Comparison of ENCODE assay signal across 25 cellular contexts in the genomic region with DNA sequence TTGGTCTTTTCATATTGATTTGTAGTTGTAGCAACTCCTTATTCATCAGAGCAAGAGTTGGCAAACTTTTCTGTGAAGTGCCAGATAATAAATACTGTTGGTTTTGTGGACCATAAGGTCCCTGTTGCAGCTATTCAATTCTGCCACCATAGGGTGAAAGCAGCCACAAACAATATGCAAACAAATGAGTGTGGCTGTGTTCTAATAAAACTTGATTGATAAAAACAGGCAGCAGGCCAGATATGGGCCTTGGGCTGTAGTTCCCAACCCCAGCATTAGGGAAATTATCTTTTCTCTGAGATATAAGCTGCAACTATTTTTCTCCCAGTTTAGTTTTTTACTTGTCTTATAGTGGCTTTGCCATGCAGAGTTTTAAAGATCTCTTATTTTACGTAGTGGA.
"Had no signal": no experiment of that assay in that cellular context is flagged by ENCODE, and none has a peak within 500 bp of the region (broad histone marks: within the 10 kb centered on the region; RNA-seq: fewer than 3 reads in every experiment).

No MANE protein-coding gene starts in this region.

- H3K27ac ChIP-seq: brain microvascular endothelial cell, coronary artery, dorsolateral prefrontal cortex, esophagus muscularis mucosa, foreskin keratinocyte, gastrocnemius medialis, heart left ventricle, WERI-Rb-1 had no signal

- DNase-seq: activated B cell treated with CpG ODN at 0.5 μM for 24 hours; activated CD4-positive, alpha-beta T cell treated with anti-CD3 and anti-CD28 coated beads for 48 hours; activated CD4-positive, alpha-beta T cell treated with anti-CD3 and anti-CD28 coated beads, Interleukin-2, amount 50 U/mL, for 1 hour; activated CD4-positive, alpha-beta T cell treated with anti-CD3 and anti-CD28 coated beads, Interleukin-2, amount 50 U/mL, for 48 hours; activated CD8-positive, alpha-beta memory T cell treated with anti-CD3 and anti-CD28 coated beads for 24 hours; activated CD8-positive, alpha-beta T cell treated with anti-CD3 and anti-CD28 coated beads for 36 hours; activated effector memory CD4-positive, alpha-beta T cell treated with Interleukin-2 at 50 U/mL for 16 hours; activated gamma-delta T cell treated with Interleukin-2 at 50 U/mL for 16 hours; activated naive CD4-positive, alpha-beta T cell treated with anti-CD3 and anti-CD28 coated beads, Interleukin-2, amount 50 U/mL, for 16 hours; activated naive CD4-positive, alpha-beta T cell treated with Interleukin-2 at 50 U/mL for 16 hours; activated T-cell treated with anti-CD3 and anti-CD28 coated beads, Interleukin-2, amount 50 U/mL, for 4 hours; amniotic stem cell; anterior cingulate cortex; brain microvascular endothelial cell; dorsolateral prefrontal cortex; effector memory CD4-positive, alpha-beta T cell; erythroblast; foreskin keratinocyte; gastrocnemius medialis; glutamatergic neuron; heart left ventricle; T-helper 2 cell; WERI-Rb-1 had no signal

- H3K9me3 ChIP-seq: esophagus muscularis mucosa, gastrocnemius medialis, heart left ventricle had no signal

- H3K4me3 ChIP-seq: coronary artery, dorsolateral prefrontal cortex, esophagus muscularis mucosa, gastrocnemius medialis, heart left ventricle had no signal

- H3K4me1 ChIP-seq: foreskin keratinocyte, gastrocnemius medialis, heart left ventricle had no signal

- H3K36me3 ChIP-seq: brain microvascular endothelial cell, esophagus muscularis mucosa, gastrocnemius medialis, heart left ventricle, WERI-Rb-1 had no signal

- H3K27me3 ChIP-seq: brain microvascular endothelial cell, dorsolateral prefrontal cortex, esophagus muscularis mucosa, foreskin keratinocyte, gastrocnemius medialis, heart left ventricle had no signal
